Comparison of ENCODE assay signal across 1 cellular context in the genomic region with DNA sequence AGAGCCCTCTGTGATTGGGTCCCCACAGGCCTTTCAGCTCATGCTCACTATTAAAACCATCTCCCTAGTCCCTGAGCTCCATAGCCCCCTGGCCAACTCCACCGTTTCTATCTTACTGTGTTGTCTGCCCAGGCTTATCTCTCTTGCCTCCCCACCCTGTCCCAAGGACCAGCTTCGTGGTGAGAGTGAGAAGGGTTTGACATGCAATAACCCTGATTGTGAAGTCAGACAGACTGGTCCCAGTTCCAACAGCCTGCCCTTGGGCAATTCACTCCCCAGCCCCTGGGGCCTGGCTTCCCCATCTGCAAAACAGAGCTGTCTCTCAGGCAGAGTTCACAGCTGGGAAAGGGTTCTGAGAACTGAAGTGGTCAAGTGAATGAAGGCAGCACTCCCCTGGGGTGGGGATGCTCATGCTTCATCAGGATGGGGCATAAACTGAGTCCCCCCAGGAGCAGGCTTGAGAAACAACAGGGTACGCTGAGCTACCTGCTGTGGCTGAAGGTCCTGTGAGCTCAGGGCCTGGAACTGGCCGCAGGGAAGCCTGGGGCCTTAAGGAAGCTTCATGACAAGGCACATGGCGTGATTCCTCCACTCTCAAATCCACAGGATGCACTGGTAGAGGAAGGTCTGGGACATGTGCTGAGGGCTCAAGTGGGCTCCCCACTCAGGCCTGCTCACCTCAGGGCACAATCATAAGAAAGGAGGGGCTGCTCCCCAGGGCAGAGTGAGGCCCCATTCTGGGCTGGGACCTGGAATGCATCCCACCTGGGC.
TF ChIP-seq lines count a peak whose summit lies in the region.

No MANE protein-coding gene starts in this region.

TF ChIP-seq in IMR-90, 13 proteins besides CTCF, POLR2A, EP300 and RAD21 (continued from another document):
- TF ChIP-seq ELK1 (IDR thresholded peaks at IDR 0.05; ENCODE audit: borderline replicate concordance, low read depth, low read length) (no peak), MAFK (IDR thresholded peaks at IDR 0.05; ENCODE audit: low read depth, low read length) (no peak), BHLHE40 (IDR thresholded peaks at IDR 0.05; ENCODE audit: low read depth, low read length) (no peak), MAZ (IDR thresholded peaks at IDR 0.05; ENCODE audit: borderline replicate concordance, low read depth, low read length) (no peak), CHD1 (IDR thresholded peaks at IDR 0.05; ENCODE audit: low read depth, low read length) (no peak), USF2 (IDR thresholded peaks at IDR 0.05; ENCODE audit: low read depth, low read length) (no peak), FOS (IDR thresholded peaks at IDR 0.05; ENCODE audit: low read depth, low read length) (no peak), RCOR1 (IDR thresholded peaks at IDR 0.05; ENCODE audit: insufficient replicate concordance, low read length) (no peak)
